17 cellular contexts compared by ENCODE assay signal in genomic region chr13:77150651-77151050, GRCh38.
DNase-seq lines count a peak whose midpoint lies in the region; ATAC-seq and TF ChIP-seq lines count a peak whose summit lies in the region.
"Had no signal": no experiment of that assay in that cellular context is flagged by ENCODE, and none has a peak within 500 bp of the region (broad histone marks: within the 10 kb centered on the region; RNA-seq: fewer than 3 reads in every experiment).

No MANE protein-coding gene starts in this region.

- no peaks in the 10 kb centered on the region for H3K9me3 Mint-ChIP-seq in stimulated activated effector memory CD8-positive, alpha-beta T cell treated with anti-CD3 and anti-CD28 coated beads, Interleukin-12 subunit alpha, Interleukin-12 subunit beta, amount 100 ng/mL, for 72 hours
- H3K9me3 Mint-ChIP-seq: CD4-positive, alpha-beta T cell had no signal

- DNase-seq in LHCN-M2 (ENCODE audit: low read depth) (peak; percentile 70), myocyte (ENCODE audit: low read depth) (peak; percentile 75)
- no peak for DNase-seq in stimulated activated effector memory CD8-positive, alpha-beta T cell treated with anti-CD3 and anti-CD28 coated beads, Interleukin-12 subunit alpha, Interleukin-12 subunit beta, amount 100 ng/mL, for 72 hours (ENCODE audit: low spot score in 2 of 2)
- DNase-seq: C1 segment of cervical spinal cord; Calu3; CD4-positive, alpha-beta T cell; DMS153; DMS79 treated with DMSO at 0.1 percent for 48 hours; GDM1; GM23248 had no signal

- H3K4me3 Mint-ChIP-seq in stimulated activated effector memory CD8-positive, alpha-beta T cell treated with anti-CD3 and anti-CD28 coated beads, Interleukin-12 subunit alpha, Interleukin-12 subunit beta, amount 100 ng/mL, for 72 hours, result no peak overlapping the region
- H3K4me3 Mint-ChIP-seq: B cell; CD4-positive, alpha-beta T cell had no signal

- H3K27ac Mint-ChIP-seq in stimulated activated effector memory CD8-positive, alpha-beta T cell treated with anti-CD3 and anti-CD28 coated beads, Interleukin-12 subunit alpha, Interleukin-12 subunit beta, amount 100 ng/mL, for 72 hours, result no peak overlapping the region
- H3K27ac Mint-ChIP-seq: B cell; CD4-positive, alpha-beta T cell had no signal

- ATAC-seq in SK-N-SH treated with all-trans-retinoic acid at 6 μM for 48 hours, result no peak
- ATAC-seq in HG03457 (IDR thresholded peaks at IDR 0.05; ENCODE audit: unreplicated experiment), result no peak
- no peak for ATAC-seq in stimulated activated effector memory CD8-positive, alpha-beta T cell treated with anti-CD3 and anti-CD28 coated beads, Interleukin-12 subunit alpha, Interleukin-12 subunit beta, amount 100 ng/mL, for 72 hours
- ATAC-seq in HG03342 (IDR thresholded peaks at IDR 0.05; ENCODE audit: unreplicated experiment), result no peak
- no peak for ATAC-seq in HG03025 (IDR thresholded peaks at IDR 0.05; ENCODE audit: low FRiP score, unreplicated experiment)
- ATAC-seq: HCT116, HepG2 had no signal

- H3K4me1 Mint-ChIP-seq in stimulated activated effector memory CD8-positive, alpha-beta T cell treated with anti-CD3 and anti-CD28 coated beads, Interleukin-12 subunit alpha, Interleukin-12 subunit beta, amount 100 ng/mL, for 72 hours, result no peaks in the 10 kb centered on the region
- H3K4me1 Mint-ChIP-seq: B cell had no signal

- H3K36me3 Mint-ChIP-seq in stimulated activated effector memory CD8-positive, alpha-beta T cell treated with anti-CD3 and anti-CD28 coated beads, Interleukin-12 subunit alpha, Interleukin-12 subunit beta, amount 100 ng/mL, for 72 hours, result peaks cover 98% of the 10 kb centered on the region

TF ChIP-seq in SK-N-SH treated with all-trans-retinoic acid at 6 μM for 48 hours, 23 proteins besides CTCF, POLR2A, EP300 and RAD21:
- TF ChIP-seq TCF4 (CRISPR knock-in tag; IDR thresholded peaks at IDR 0.05; ENCODE audit: borderline replicate concordance), result peak; percentile 45; the same call in 1 of the 2 replicates
- 0 out of 2 replicates have a peak, but pooled peaks have one; percentile 12 for TF ChIP-seq ISL1 (CRISPR knock-in tag; IDR thresholded peaks at IDR 0.05)
- TF ChIP-seq, protein P1, sequence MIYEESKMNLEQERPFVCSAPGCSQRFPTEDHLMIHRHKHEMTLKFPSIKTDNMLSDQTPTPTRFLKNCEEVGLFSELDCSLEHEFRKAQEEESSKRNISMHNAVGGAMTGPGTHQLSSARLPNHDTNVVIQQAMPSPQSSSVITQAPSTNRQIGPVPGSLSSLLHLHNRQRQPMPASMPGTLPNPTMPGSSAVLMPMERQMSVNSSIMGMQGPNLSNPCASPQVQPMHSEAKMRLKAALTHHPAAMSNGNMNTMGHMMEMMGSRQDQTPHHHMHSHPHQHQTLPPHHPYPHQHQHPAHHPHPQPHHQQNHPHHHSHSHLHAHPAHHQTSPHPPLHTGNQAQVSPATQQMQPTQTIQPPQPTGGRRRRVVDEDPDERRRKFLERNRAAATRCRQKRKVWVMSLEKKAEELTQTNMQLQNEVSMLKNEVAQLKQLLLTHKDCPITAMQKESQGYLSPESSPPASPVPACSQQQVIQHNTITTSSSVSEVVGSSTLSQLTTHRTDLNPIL (CRISPR knock-in tag; IDR thresholded peaks at IDR 0.05; ENCODE audit: low read depth), result no peak
- TF ChIP-seq ZFP30 (CRISPR knock-in tag; IDR thresholded peaks at IDR 0.05), result no peak
- no peak for TF ChIP-seq GLIS3 (CRISPR knock-in tag; IDR thresholded peaks at IDR 0.05)
- TF ChIP-seq TOX (CRISPR knock-in tag; IDR thresholded peaks at IDR 0.05; ENCODE audit: borderline replicate concordance), result no peak
- TF ChIP-seq PATZ1 (CRISPR knock-in tag; IDR thresholded peaks at IDR 0.05; ENCODE audit: borderline replicate concordance), result no peak
- TF ChIP-seq ARNTL (CRISPR knock-in tag; IDR thresholded peaks at IDR 0.05; ENCODE audit: borderline replicate concordance, low read depth), result no peak
- no peak for TF ChIP-seq BACH2 (CRISPR knock-in tag; IDR thresholded peaks at IDR 0.05; ENCODE audit: borderline replicate concordance)
- TF ChIP-seq RARB (CRISPR knock-in tag; IDR thresholded peaks at IDR 0.05), result no peak
- no peak for TF ChIP-seq CSDC2 (CRISPR knock-in tag; IDR thresholded peaks at IDR 0.05)

Comparison
In these comparisons a context has a peak if more than half of its experiments do, and no peak if none do; other contexts are left out.
1. DNase-seq: peak in LHCN-M2 (single experiment) and myocyte (single experiment); none in stimulated activated effector memory CD8-positive, alpha-beta T cell treated with anti-CD3 and anti-CD28 coated beads, Interleukin-12 subunit alpha, Interleukin-12 subunit beta, amount 100 ng/mL, for 72 hours (0 of 2).